In genomic region chr1:27403065-27403726, GRCh38 we compare ENCODE assay signal across 8 cellular contexts. TPM values are rescaled to one million over a fixed set of nuclear protein-coding genes. Genes with fewer than 3 reads are reported as not detected.
DNase-seq lines count a peak whose midpoint lies in the region; ATAC-seq and TF ChIP-seq lines count a peak whose summit lies in the region.

No MANE protein-coding gene starts in this region.

- no peak overlapping the region for H3K4me3 Mint-ChIP-seq in activated CD8-positive, alpha-beta T cell treated with anti-CD3 and anti-CD28 coated beads, Interleukin-2, amount 10 ng/mL, durations not matched to agents 7 days and 5 days

- TF ChIP-seq POLR2A in GM19099 (IDR thresholded peaks at IDR 0.05; ENCODE audit: extremely low read depth, insufficient read length, low read depth) (peak; percentile 30), ovary (IDR thresholded peaks at IDR 0.05) (no peak)

- H3K36me3 Mint-ChIP-seq in activated CD8-positive, alpha-beta T cell treated with anti-CD3 and anti-CD28 coated beads, Interleukin-2, amount 10 ng/mL, durations not matched to agents 7 days and 5 days (ENCODE audit: low read depth), result peaks cover 21% of the 10 kb centered on the region

- no peaks in the 10 kb centered on the region for H3K27me3 ChIP-seq in ovary

- H3K27me3 Mint-ChIP-seq in activated CD8-positive, alpha-beta T cell treated with anti-CD3 and anti-CD28 coated beads, Interleukin-2, amount 10 ng/mL, durations not matched to agents 7 days and 5 days (ENCODE audit: low read depth), result no peaks in the 10 kb centered on the region

- ATAC-seq in activated CD8-positive, alpha-beta T cell treated with anti-CD3 and anti-CD28 coated beads, Interleukin-2, amount 10 ng/mL, durations not matched to agents 7 days and 5 days, result peak; percentile 61

- in situ Hi-C loops in ACHN (cut with HindIII; ENCODE audit: low pct_ligation_motif_present, low pct_unique_long_range_greater_than_20kb, low sequenced_read_pairs) (no loop called here), G401 (cut with HindIII; ENCODE audit: low sequenced_read_pairs) (loop anchor here (25.0 kb wide), 1 partner anchor 184 kb away; no protein-coding TSS in a partner anchor)

- POLR2A ChIA-PET in activated CD8-positive, alpha-beta T cell treated with anti-CD3 and anti-CD28 coated beads, Interleukin-2, amount 10 ng/mL, durations not matched to agents 7 days and 5 days (lab: Charles Lee), result interaction anchor here (0.7 to 1.9 kb wide), 5 partner anchors 60 to 873 kb away, joined by 3 to 4 read pairs (median 3); no protein-coding TSS in a partner anchor

- H3K4me3 ChIP-seq in ovary, result no peak overlapping the region

- H3K9me3 Mint-ChIP-seq in activated CD8-positive, alpha-beta T cell treated with anti-CD3 and anti-CD28 coated beads, Interleukin-2, amount 10 ng/mL, durations not matched to agents 7 days and 5 days (ENCODE audit: insufficient read depth), result no peaks in the 10 kb centered on the region

- no peak for TF ChIP-seq EP300 in ovary (IDR thresholded peaks at IDR 0.05)

- H3K9me3 ChIP-seq in ovary, result no peaks in the 10 kb centered on the region

- peak overlapping the region; percentile 84 for H3K27ac Mint-ChIP-seq in activated CD8-positive, alpha-beta T cell treated with anti-CD3 and anti-CD28 coated beads, Interleukin-2, amount 10 ng/mL, durations not matched to agents 7 days and 5 days

- CTCF ChIA-PET in activated CD8-positive, alpha-beta T cell treated with anti-CD3 and anti-CD28 coated beads, Interleukin-2, amount 10 ng/mL, durations not matched to agents 7 days and 5 days (lab: Charles Lee), result interaction anchor here (0.8 to 5.0 kb wide), 26 partner anchors 9 to 260 kb away, joined by 3 to 44 read pairs (median 5); partner anchors contain the start of genes AHDC1 and WASF2

- H3K27ac ChIP-seq in ovary, result peak overlapping the region in 1 of 2 donors; percentile 55

- DNase-seq in ACHN, result peak; percentile 12
- peak; percentile 46 for DNase-seq in activated CD8-positive, alpha-beta T cell treated with anti-CD3 and anti-CD28 coated beads, Interleukin-2, amount 10 ng/mL, durations not matched to agents 7 days and 5 days
- DNase-seq in germinal center (ENCODE audit: low spot score), result peak; percentile 75
- peak; percentile 54 to 67 (median 60) for DNase-seq in ovary
- DNase-seq in HK-2 (ENCODE audit: unreplicated experiment), result no peak
- no peak for DNase-seq in NCI-H1092 (lab: John Stamatoyannopoulos, UW)
- DNase-seq in G401 (ENCODE audit: low spot score), result no peak

- intact Hi-C loops in ovary (cut with DNase I), result loop anchor here (5.0 to 10.0 kb wide), 2 partner anchors 204 to 262 kb away; no protein-coding TSS in a partner anchor

- H3K36me3 ChIP-seq in ovary, result no peaks in the 10 kb centered on the region

- peaks cover 23% of the 10 kb centered on the region for H3K4me1 Mint-ChIP-seq in activated CD8-positive, alpha-beta T cell treated with anti-CD3 and anti-CD28 coated beads, Interleukin-2, amount 10 ng/mL, durations not matched to agents 7 days and 5 days (ENCODE audit: low read depth)

- peak in 1 of 3 donors; percentile 25 for TF ChIP-seq CTCF in ovary (IDR thresholded peaks at IDR 0.05)

- H3K4me1 ChIP-seq in ovary (ENCODE audit: insufficient read depth), result peaks cover 6% of the 10 kb centered on the region

- 39 to 56% (median 44%) methylated on average over 24 of the region's 24 CpGs for WGBS in ovary, 3 donors

RNA-seq across cellular contexts. Expression of gene GPR3, which starts 10.8 kb away (rescaled TPM):
- under 1 TPM; 0.47 to 0.66 TPM for total RNA-seq in activated CD8-positive, alpha-beta T cell treated with anti-CD3 and anti-CD28 coated beads, Interleukin-2, amount 10 ng/mL, durations not matched to agents 7 days and 5 days
- under 1 TPM in 6 of 7 donors, not detected in 1; 0.15 to 0.87 (median 0.41) TPM for total RNA-seq in ovary
- under 1 TPM; 0.12 to 0.18 TPM for polyA plus RNA-seq in ovary
- 2.4 and 6.9 TPM in 2 replicates for total RNA-seq in G401 (2014; rRNA removed; shearing (Covaris generic))

RNA-seq across cellular contexts. Expression of gene CD164L2, which starts 20.1 kb away (rescaled TPM):
- not detected for total RNA-seq in activated CD8-positive, alpha-beta T cell treated with anti-CD3 and anti-CD28 coated beads, Interleukin-2, amount 10 ng/mL, durations not matched to agents 7 days and 5 days
- 10 to 100 TPM in 1 of 7 donors, 1 to 10 TPM in 1, under 1 TPM in 3, not detected in 2; 0.52 to 15.5 (median 0.89) TPM for total RNA-seq in ovary
- polyA plus RNA-seq in ovary, result under 1 TPM in 1 of 2 donors, not detected in 1; 0.06 TPM
- not detected in 2 replicates for total RNA-seq in G401 (2014; rRNA removed; shearing (Covaris generic))

RNA-seq across cellular contexts. Expression of gene FCN3, which starts 28.6 kb away (rescaled TPM):
- not detected for total RNA-seq in activated CD8-positive, alpha-beta T cell treated with anti-CD3 and anti-CD28 coated beads, Interleukin-2, amount 10 ng/mL, durations not matched to agents 7 days and 5 days
- total RNA-seq in ovary, result 1 to 10 TPM in 4 of 7 donors, under 1 TPM in 3; 0.35 to 7.6 (median 1.2) TPM
- 1 to 10 TPM; 2.5 to 6.5 TPM for polyA plus RNA-seq in ovary
- not detected in 2 replicates for total RNA-seq in G401 (2014; rRNA removed; shearing (Covaris generic))

RNA-seq across cellular contexts. Expression of gene MAP3K6, which starts 36.4 kb away (rescaled TPM):
- total RNA-seq in activated CD8-positive, alpha-beta T cell treated with anti-CD3 and anti-CD28 coated beads, Interleukin-2, amount 10 ng/mL, durations not matched to agents 7 days and 5 days, result 10 to 100 TPM in 1 of 2 experiments, 1 to 10 TPM in 1; 7.8 to 12.3 TPM
- 10 to 100 TPM; 10.3 to 45.9 (median 19.0) TPM for total RNA-seq in ovary
- 10 to 100 TPM in 1 of 2 donors, 1 to 10 TPM in 1; 5.1 to 14.2 TPM for polyA plus RNA-seq in ovary
- 10.0 and 17.3 TPM in 2 replicates for total RNA-seq in G401 (2014; rRNA removed; shearing (Covaris generic))

Comparison
In these comparisons a context has a peak if more than half of its experiments do, and no peak if none do; other contexts are left out.
1. DNase-seq: peak in ACHN (single experiment), activated CD8-positive, alpha-beta T cell treated with anti-CD3 and anti-CD28 coated beads, Interleukin-2, amount 10 ng/mL, durations not matched to agents 7 days and 5 days (single experiment), germinal center (single experiment) and ovary (5 of 5); none in HK-2 (single experiment), NCI-H1092 (single experiment) and G401 (single experiment).